10 cellular contexts compared by ENCODE assay signal in genomic region chr11:76810151-76810853, GRCh38. TPM values are rescaled to one million over a fixed set of nuclear protein-coding genes. Genes with fewer than 3 reads are reported as not detected.
A peak's percentile ranks its signal among the peaks of the same experiment; 100 is the strongest.
DNase-seq lines count a peak whose midpoint lies in the region; ATAC-seq, FAIRE-seq and TF ChIP-seq lines count a peak whose summit lies in the region.
"Had no signal": no experiment of that assay in that cellular context is flagged by ENCODE, and none has a peak within 500 bp of the region (broad histone marks: within the 10 kb centered on the region; RNA-seq: fewer than 3 reads in every experiment).

No MANE protein-coding gene starts in this region.

- WGBS in mammary epithelial cell (ENCODE audit: low coverage, missing lambda C conversion rate): 45% methylated on average over 11 of the region's 11 CpGs
- 75 to 79% methylated on average over 11 of the region's 11 CpGs for WGBS in aorta, 2 donors

- H3K36me3 ChIP-seq in mammary epithelial cell (ENCODE audit: insufficient read depth, low read length): no peaks in the 10 kb centered on the region
- H3K36me3 ChIP-seq in aorta (ENCODE audit: control insufficient read depth in 1 of 2, insufficient read depth in 2 of 2, low read length in 1 of 2): no peaks in the 10 kb centered on the region
- H3K36me3 ChIP-seq: neutrophil had no signal

- in situ Hi-C loops in mammary epithelial cell (cut with MboI; ENCODE audit: low sequenced_read_pairs in 2 of 2): loop anchor here (10.0 kb wide), 3 partner anchors 94 to 234 kb away; no protein-coding TSS in a partner anchor

- TF ChIP-seq CTCF in mammary epithelial cell (conservative IDR thresholded peaks at IDR 0.05 in 1 of 2, IDR thresholded peaks at IDR 0.05 in 1 of 2; ENCODE audit: extremely low read depth in 1 of 2, insufficient read depth in 1 of 2, low read depth in 1 of 2, low read length in 2 of 2): peak; percentile 55 to 64

- H4K20me1 ChIP-seq in mammary epithelial cell (ENCODE audit: insufficient read depth, low read length): no peaks in the 10 kb centered on the region
- H4K20me1 ChIP-seq: BLaER1 treated with 17β-estradiol and CSF1 and Interleukin-3, amounts not matched to agents 10 nM and 100 nM had no signal

- H3K9me3 ChIP-seq in mammary epithelial cell (replicated peaks; ENCODE audit: insufficient read depth, low read length) (peaks cover 3% of the 10 kb centered on the region), aorta (ENCODE audit: control insufficient read depth, low read length) (no peaks in the 10 kb centered on the region)

- CTCF ChIA-PET in mammary epithelial cell (lab: Charles Lee; ENCODE audit: low non-redundant PET): interaction anchor here (0.7 kb wide), 1 partner anchor 59 kb away, joined by 4 read pairs; no protein-coding TSS in a partner anchor

- H3K9ac ChIP-seq in mammary epithelial cell (ENCODE audit: insufficient read depth, low read length): no peak overlapping the region
- H3K9ac ChIP-seq: BLaER1 treated with 17β-estradiol and CSF1 and Interleukin-3, amounts not matched to agents 10 nM and 100 nM had no signal

- no peak overlapping the region for H3K4me3 ChIP-seq in mammary epithelial cell (replicated peaks in 1 of 3; ENCODE audit: insufficient read depth in 1 of 3, low read depth in 2 of 3, low read length in 3 of 3)
- H3K4me3 ChIP-seq in aorta (ENCODE audit: low read length in 2 of 2): no peak overlapping the region
- H3K4me3 ChIP-seq: BLaER1 treated with 17β-estradiol and CSF1 and Interleukin-3, amounts not matched to agents 10 nM and 100 nM had no signal

- H3K79me2 ChIP-seq in mammary epithelial cell (ENCODE audit: insufficient read depth, low read length): no peaks in the 10 kb centered on the region

- no peaks in the 10 kb centered on the region for H3K27me3 ChIP-seq in mammary epithelial cell (ENCODE audit: insufficient read depth, low read length)
- no peaks in the 10 kb centered on the region for H3K27me3 ChIP-seq in aorta (ENCODE audit: control insufficient read depth in 1 of 2, insufficient read depth in 2 of 2, low read length in 1 of 2)
- H3K27me3 ChIP-seq: BLaER1 treated with 17β-estradiol and CSF1 and Interleukin-3, amounts not matched to agents 10 nM and 100 nM had no signal

- peak overlapping the region; percentile 80 for H2AFZ ChIP-seq in mammary epithelial cell (ENCODE audit: low read depth, low read length)

- H3K27ac ChIP-seq in mammary epithelial cell (ENCODE audit: insufficient read depth, low read depth, low read length) (no peak overlapping the region), aorta (ENCODE audit: low read depth in 1 of 2, low read length in 2 of 2) (no peak overlapping the region)
- H3K27ac ChIP-seq: BLaER1 treated with 17β-estradiol and CSF1 and Interleukin-3, amounts not matched to agents 10 nM and 100 nM; neutrophil had no signal

- BruUV-seq in mammary epithelial cell (replicated peaks; lab: Mats Ljungman, UMichigan): no TSS peak

- dilution Hi-C loops in mammary epithelial cell (cut with HindIII; ENCODE audit: low sequenced_read_pairs): no loop called here

- ATAC-seq in aorta (ENCODE audit: low FRiP score) (peak; percentile 40), GM19463 (IDR thresholded peaks at IDR 0.05; ENCODE audit: unreplicated experiment) (no peak)

- peaks cover 8% of the 10 kb centered on the region for H3K4me1 ChIP-seq in mammary epithelial cell (ENCODE audit: insufficient read depth, low read length)
- no peaks in the 10 kb centered on the region for H3K4me1 ChIP-seq in aorta (ENCODE audit: control insufficient read depth in 1 of 2, insufficient read depth in 2 of 2, low read length in 2 of 2)

- DNase-seq in NCI-H82 (lab: John Stamatoyannopoulos, UW): peak; percentile 39
- no peak for DNase-seq in NCI-H82 treated with DMSO at 0.1 percent for 48 hours (lab: John Stamatoyannopoulos, UW; ENCODE audit: unreplicated experiment)
- DNase-seq in RCC 7860 (ENCODE audit: low spot score): peak; percentile 5
- peak; percentile 56 for DNase-seq in mammary epithelial cell
- DNase-seq in mesenteric fat pad (ENCODE audit: low spot score): peak; percentile 78
- DNase-seq in aorta: no peak
- no peak for DNase-seq in D341Med (ENCODE audit: low spot score)

- H3K4me2 ChIP-seq in mammary epithelial cell (ENCODE audit: insufficient read depth, low read depth, low read length): no peak overlapping the region

- FAIRE-seq in RCC 7860 (lab: Jason Lieb, UNC): no peak

- intact Hi-C loops in mammary epithelial cell (cut with micrococcal nuclease) (no loop called here), aorta (cut with DNase I) (no loop called here)

RNA-seq across cellular contexts. Expression of gene TSKU, which starts 27.1 kb away (rescaled TPM):
- total RNA-seq in mammary epithelial cell (10 to 100 TPM; 41.3 to 49.6 TPM), mesenteric fat pad (185 TPM), aorta (10 to 100 TPM; 27.5 to 31.5 TPM)
- polyA plus RNA-seq in mammary epithelial cell (51.9 TPM), aorta (10 to 100 TPM in 1 of 2 donors, 1 to 10 TPM in 1; 5.2 to 10.0 TPM)
- 57.2 TPM for polyA minus RNA-seq in mammary epithelial cell

RNA-seq across cellular contexts. Expression of gene ACER3, which starts 50.4 kb away (rescaled TPM):
- total RNA-seq in mammary epithelial cell (10 to 100 TPM; 21.8 to 46.0 TPM), mesenteric fat pad (46.5 TPM), aorta (10 to 100 TPM; 17.6 to 27.3 TPM)
- polyA plus RNA-seq in mammary epithelial cell (30.3 TPM), aorta (1 to 10 TPM; 3.6 to 4.3 TPM)
- 27.9 TPM for polyA minus RNA-seq in mammary epithelial cell

Comparison
In these comparisons a context has a peak if more than half of its experiments do, and no peak if none do; other contexts are left out.
1. DNase-seq: peak in NCI-H82 (single experiment), RCC 7860 (single experiment), mammary epithelial cell (single experiment) and mesenteric fat pad (single experiment); none in NCI-H82 treated with DMSO at 0.1 percent for 48 hours (single experiment), aorta (0 of 2) and D341Med (single experiment).